20 cellular contexts compared by ENCODE assay signal in genomic region chr20:52524865-52525264, GRCh38.
A peak's percentile ranks its signal among the peaks of the same experiment; 100 is the strongest.
DNase-seq lines count a peak whose midpoint lies in the region; ATAC-seq, FAIRE-seq and TF ChIP-seq lines count a peak whose summit lies in the region.
"Had no signal": no experiment of that assay in that cellular context is flagged by ENCODE, and none has a peak within 500 bp of the region (broad histone marks: within the 10 kb centered on the region; RNA-seq: fewer than 3 reads in every experiment).

No MANE protein-coding gene starts in this region.

- no peak overlapping the region for H3K27ac ChIP-seq in astrocyte (ENCODE audit: low read depth, low read length)
- H3K27ac ChIP-seq in sigmoid colon: no peak overlapping the region
- H3K27ac ChIP-seq: KMS-11, Peyer's patch had no signal

- no peak overlapping the region for H3K9ac ChIP-seq in astrocyte (ENCODE audit: low read length)
- H3K9ac ChIP-seq: KMS-11 had no signal

- H3K4me2 ChIP-seq in astrocyte (ENCODE audit: low read length): no peak overlapping the region
- H3K4me2 ChIP-seq: KMS-11 had no signal

- no peak overlapping the region for H3K4me3 ChIP-seq in astrocyte (ENCODE audit: insufficient read depth, low read depth, low read length)
- no peak overlapping the region for H3K4me3 ChIP-seq in sigmoid colon
- H3K4me3 ChIP-seq: Peyer's patch had no signal

- H3K27me3 Mint-ChIP-seq in astrocyte (ENCODE audit: low read depth, unreplicated experiment): no peaks in the 10 kb centered on the region
- H3K27me3 Mint-ChIP-seq: T-helper 17 cell had no signal

- H3K9me3 Mint-ChIP-seq in astrocyte (ENCODE audit: unreplicated experiment): peaks cover 2% of the 10 kb centered on the region
- peaks cover 3 to 9% of the 10 kb centered on the region in 2 donors for H3K9me3 Mint-ChIP-seq in activated naive CD4-positive, alpha-beta T cell treated with anti-CD3 and anti-CD28 coated beads, Interleukin-2, amount 50 U/mL, for 72 hours

- TF ChIP-seq CTCF in astrocyte (IDR thresholded peaks at IDR 0.05; ENCODE audit: insufficient read depth, low read depth, low read length) (no peak), sigmoid colon (IDR thresholded peaks at IDR 0.05) (no peak)

- H4K20me1 ChIP-seq in astrocyte (ENCODE audit: insufficient read depth, low read length): no peaks in the 10 kb centered on the region

- no peak for TF ChIP-seq POLR2A in sigmoid colon (IDR thresholded peaks at IDR 0.05)

- no peaks in the 10 kb centered on the region for H3K79me2 ChIP-seq in astrocyte (ENCODE audit: insufficient read depth, low read length)

- H2AFZ ChIP-seq in astrocyte (ENCODE audit: low read depth, low read length): no peak overlapping the region

- DNase-seq in EH (ENCODE audit: low read depth) (peak; percentile 16), LHCN-M2 (ENCODE audit: low read depth) (peak; percentile 42), astrocyte (ENCODE audit: low read depth) (peak; percentile 38), kidney tubule cell (ENCODE audit: low spot score) (peak; percentile 24), sigmoid colon (no peak)
- DNase-seq in activated naive CD4-positive, alpha-beta T cell treated with anti-CD3 and anti-CD28 coated beads, Interleukin-2, amount 50 U/mL, for 72 hours (ENCODE audit: low spot score in 2 of 2): no peak
- DNase-seq: CD4-positive, CD25-positive, alpha-beta regulatory T cell; GOT3; NCI-H1694; NCI-H2081; NCI-H2171; NCI-H526; Peyer's patch; Right ventricle myocardium superior; SW 1271; T-helper 17 cell had no signal

- H3K4me1 Mint-ChIP-seq in astrocyte (ENCODE audit: low read depth, unreplicated experiment): peaks cover 8% of the 10 kb centered on the region
- H3K4me1 Mint-ChIP-seq: CD4-positive, CD25-positive, alpha-beta regulatory T cell; T-helper 17 cell had no signal

- FAIRE-seq in astrocyte (lab: Jason Lieb, UNC): peak; percentile 62
- FAIRE-seq: A204.1, GM12891 had no signal

- H3K36me3 ChIP-seq in astrocyte (ENCODE audit: insufficient read depth, low read length) (no peaks in the 10 kb centered on the region), sigmoid colon (no peaks in the 10 kb centered on the region)
- H3K36me3 ChIP-seq: Peyer's patch had no signal

- H3K27ac Mint-ChIP-seq in astrocyte (ENCODE audit: unreplicated experiment): peak overlapping the region; percentile 48
- no peak overlapping the region for H3K27ac Mint-ChIP-seq in activated naive CD4-positive, alpha-beta T cell treated with anti-CD3 and anti-CD28 coated beads, Interleukin-2, amount 50 U/mL, for 72 hours
- H3K27ac Mint-ChIP-seq: CD4-positive, CD25-positive, alpha-beta regulatory T cell; T-helper 17 cell had no signal

- intact Hi-C loops in sigmoid colon (cut with DNase I): no loop called here

- H3K36me3 Mint-ChIP-seq in astrocyte (ENCODE audit: low read depth, unreplicated experiment): peaks cover 2% of the 10 kb centered on the region
- peaks cover 4 to 16% of the 10 kb centered on the region in 2 donors for H3K36me3 Mint-ChIP-seq in activated naive CD4-positive, alpha-beta T cell treated with anti-CD3 and anti-CD28 coated beads, Interleukin-2, amount 50 U/mL, for 72 hours
- H3K36me3 Mint-ChIP-seq: CD4-positive, CD25-positive, alpha-beta regulatory T cell had no signal

- 61 to 63% methylated on average over 2 of the region's 2 CpGs for WGBS in sigmoid colon, 2 donors

- TF ChIP-seq EP300 in sigmoid colon (IDR thresholded peaks at IDR 0.05): no peak

- H3K9me3 ChIP-seq in astrocyte (ENCODE audit: insufficient read depth, low read depth, low read length) (no peaks in the 10 kb centered on the region), sigmoid colon (peaks cover 0 to 6% (median 0%) of the 10 kb centered on the region in 4 donors)
- H3K9me3 ChIP-seq: Peyer's patch had no signal

- H3K27me3 ChIP-seq in astrocyte (ENCODE audit: insufficient read depth, low read length): no peaks in the 10 kb centered on the region
- no peaks in the 10 kb centered on the region for H3K27me3 ChIP-seq in sigmoid colon
- H3K27me3 ChIP-seq: Peyer's patch had no signal

- no peaks in the 10 kb centered on the region for H3K4me1 ChIP-seq in astrocyte (ENCODE audit: insufficient read depth, low read length)
- H3K4me1 ChIP-seq in sigmoid colon: no peaks in the 10 kb centered on the region
- H3K4me1 ChIP-seq: Peyer's patch had no signal

- H3K4me3 Mint-ChIP-seq in astrocyte (ENCODE audit: unreplicated experiment): no peak overlapping the region
- H3K4me3 Mint-ChIP-seq: CD4-positive, CD25-positive, alpha-beta regulatory T cell; T-helper 17 cell had no signal

- no peak for ATAC-seq in HG03175 (IDR thresholded peaks at IDR 0.05; ENCODE audit: unreplicated experiment)
- no peak for ATAC-seq in activated naive CD4-positive, alpha-beta T cell treated with anti-CD3 and anti-CD28 coated beads, Interleukin-2, amount 50 U/mL, for 72 hours
- ATAC-seq: T-helper 17 cell had no signal

Comparison
In these comparisons a context has a peak if more than half of its experiments do, and no peak if none do; other contexts are left out.
1. DNase-seq: peak in EH (single experiment), LHCN-M2 (single experiment), astrocyte (single experiment) and kidney tubule cell (single experiment); none in activated naive CD4-positive, alpha-beta T cell treated with anti-CD3 and anti-CD28 coated beads, Interleukin-2, amount 50 U/mL, for 72 hours (0 of 2) and sigmoid colon (single experiment).